8 cellular contexts compared by ENCODE assay signal in the genomic region with DNA sequence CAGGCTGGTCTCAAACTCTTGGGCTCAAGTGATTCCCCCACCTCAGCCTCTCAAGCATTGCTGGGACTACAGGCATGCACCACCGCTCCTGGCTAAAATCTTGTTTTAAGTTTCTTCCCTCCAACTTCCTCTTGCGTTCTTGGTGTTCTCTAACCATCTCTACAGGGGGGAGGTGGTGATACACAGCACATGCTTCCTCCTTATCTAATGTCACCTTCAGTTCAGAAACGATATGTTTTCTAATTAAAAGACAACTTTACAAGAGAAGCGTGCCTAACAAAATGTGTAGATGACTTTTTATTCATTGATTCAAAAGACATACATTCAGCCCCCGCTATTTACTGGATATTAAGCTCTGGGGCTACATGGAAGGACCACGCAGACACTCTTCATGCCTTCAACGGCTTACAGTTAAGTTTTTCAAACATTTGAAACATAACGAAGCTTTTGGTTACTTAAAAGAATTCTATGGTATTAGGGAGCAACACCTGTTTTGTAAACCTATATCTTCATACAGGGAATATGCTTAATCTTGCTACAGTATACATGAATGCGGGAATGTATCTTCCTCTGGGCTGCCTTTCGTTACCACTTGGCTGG. TPM values are rescaled to one million over a fixed set of nuclear protein-coding genes. Genes with fewer than 3 reads are reported as not detected.
A peak's percentile ranks its signal among the peaks of the same experiment; 100 is the strongest.
DNase-seq lines count a peak whose midpoint lies in the region; ATAC-seq, FAIRE-seq and TF ChIP-seq lines count a peak whose summit lies in the region.

No MANE protein-coding gene starts in this region.

- no peaks in the 10 kb centered on the region for H3K27me3 ChIP-seq in neuron (ENCODE audit: insufficient read depth, low read length)

- ATAC-seq in A549 (no peak), GM18511 (IDR thresholded peaks at IDR 0.05; ENCODE audit: unreplicated experiment) (peak; percentile 34), HG03095 (IDR thresholded peaks at IDR 0.05; ENCODE audit: unreplicated experiment) (peak; percentile 51)

- TF ChIP-seq EP300 in A549 (IDR thresholded peaks at IDR 0.05) = no peak

- TF ChIP-seq POLR2A in A549 (IDR thresholded peaks at IDR 0.05; ENCODE audit: low read length) (no peak), erythroblast (IDR thresholded peaks at IDR 0.05; ENCODE audit: low read length) (no peak), H54 (IDR thresholded peaks at IDR 0.05; ENCODE audit: low read depth, low read length) (no peak)

- FAIRE-seq in A549 (lab: Jason Lieb, UNC) (no peak), H54 (lab: Jason Lieb, UNC) (no peak)

- CTCF ChIA-PET in A549 (lab: Yijun Ruan, JAX) = interaction anchor here (0.8 to 1.0 kb wide), 2 partner anchors 51 to 93 kb away, joined by 3 to 4 read pairs; no protein-coding TSS in a partner anchor

- POLR2A ChIA-PET in A549 (lab: Yijun Ruan, JAX) = no interaction called here

- H3K4me1 ChIP-seq in A549 (peaks cover 5% of the 10 kb centered on the region; the same call in 2 of the 3 replicates), neuron (ENCODE audit: insufficient read depth, low read length) (peaks cover 11% of the 10 kb centered on the region)

- no peak for TF ChIP-seq CTCF in A549 (IDR thresholded peaks at IDR 0.05)

- H3K4me3 ChIP-seq in A549 (peak overlapping the region; percentile 92), neuron (ENCODE audit: low read length) (peak overlapping the region; percentile 100)

- peak overlapping the region; percentile 86 for H3K4me2 ChIP-seq in A549

- H3K27ac ChIP-seq in A549 = peak overlapping the region; percentile 94 to 99

- H2AFZ ChIP-seq in neuron (ENCODE audit: low read depth, low read length) = peak overlapping the region; percentile 91

- H3K9me3 ChIP-seq in A549 (no peaks in the 10 kb centered on the region), neuron (ENCODE audit: low read length) (no peaks in the 10 kb centered on the region)

- 42% methylated on average over 10 of the region's 10 CpGs for WGBS in A549 (ENCODE audit: missing lambda C conversion rate)

- peaks cover 46% of the 10 kb centered on the region for H3K36me3 ChIP-seq in neuron (ENCODE audit: insufficient read depth, low read length)

- DNase-seq in A549 (ENCODE audit: low read depth in 1 of 2, low spot score in 1 of 2) (no peak), SKM-1 (lab: John Stamatoyannopoulos, UW; ENCODE audit: unreplicated experiment) (peak; percentile 33), erythroblast (lab: John Stamatoyannopoulos, UW) (peak; percentile 54 to 61), NCI-H2196 treated with DMSO at 0.1 percent for 48 hours (lab: John Stamatoyannopoulos, UW; ENCODE audit: unreplicated experiment) (no peak), H54 (ENCODE audit: insufficient read length, low spot score) (no peak)

- no peak for TF ChIP-seq RAD21 in A549 (conservative IDR thresholded peaks at IDR 0.05 in 1 of 2, IDR thresholded peaks at IDR 0.05 in 1 of 2)

TF ChIP-seq in A549, 52 proteins besides CTCF, POLR2A, EP300 and RAD21:
- TF ChIP-seq ZSCAN20 (CRISPR knock-in tag; IDR thresholded peaks at IDR 0.05) (no peak), ZC3H11A (IDR thresholded peaks at IDR 0.05) (no peak)

RNA-seq across cellular contexts. Expression of a gene that starts 0.9 kb away (rescaled TPM):
- polyA plus RNA-seq in A549 (2011; rRNA removed) (33.0 and 42.8 TPM in 2 replicates), A549 (2017; fragmentation: RNase III; extraction: RNeasy Plus Mini Kit Qiagen cat#74134 plus additional on column Dnase treatment) (32.1 to 33.3 TPM (median 32.5 TPM) in 3 replicates)
- polyA plus RNA-seq in A549 (2012; cell fraction: cytosol; rRNA removed) = 15.6 and 17.9 TPM in 2 replicates
- polyA plus RNA-seq in A549 (2012; cell fraction: nucleus; rRNA removed) = 10.3 and 11.2 TPM in 2 replicates
- polyA minus RNA-seq in A549 (2011; rRNA and poly(A)+ RNA removed) = 22.6 and 25.4 TPM in 2 replicates

RNA-seq across cellular contexts. Expression of a gene that starts 49.5 kb away (rescaled TPM):
- 1.4 and 1.9 TPM in 2 replicates for polyA plus RNA-seq in A549 (2011; rRNA removed)
- polyA plus RNA-seq in A549 (2012; cell fraction: cytosol; rRNA removed) = 0.42 and 0.56 TPM in 2 replicates
- 0.17 and 0.21 TPM in 2 replicates for polyA plus RNA-seq in A549 (2012; cell fraction: nucleus; rRNA removed)
- polyA plus RNA-seq in A549 (2017; fragmentation: RNase III; extraction: RNeasy Plus Mini Kit Qiagen cat#74134 plus additional on column Dnase treatment) = 0.98 to 1.3 TPM (median 1.2 TPM) in 3 replicates
- polyA minus RNA-seq in A549 (2011; rRNA and poly(A)+ RNA removed) = 0.24 and 0.29 TPM in 2 replicates

RNA-seq across cellular contexts. Expression of a gene that starts 49.8 kb away (rescaled TPM):
- polyA plus RNA-seq in A549 (2011; rRNA removed) (14.3 and 20.1 TPM in 2 replicates), A549 (2017; fragmentation: RNase III; extraction: RNeasy Plus Mini Kit Qiagen cat#74134 plus additional on column Dnase treatment) (13.4 to 16.9 TPM (median 16.6 TPM) in 3 replicates)
- polyA plus RNA-seq in A549 (2012; cell fraction: cytosol; rRNA removed) = 3.9 and 4.0 TPM in 2 replicates
- polyA plus RNA-seq in A549 (2012; cell fraction: nucleus; rRNA removed) = 1.8 and 2.2 TPM in 2 replicates
- 6.9 and 7.3 TPM in 2 replicates for polyA minus RNA-seq in A549 (2011; rRNA and poly(A)+ RNA removed)

Comparison
In these comparisons a context has a peak if more than half of its experiments do, and no peak if none do; other contexts are left out.
1. ATAC-seq: peak in GM18511 (single experiment) and HG03095 (single experiment); none in A549 (0 of 2).
2. DNase-seq: peak in SKM-1 (single experiment) and erythroblast (2 of 2); none in A549 (0 of 2), NCI-H2196 treated with DMSO at 0.1 percent for 48 hours (single experiment) and H54 (single experiment).